ENCODE assay signal across 20 cellular contexts in the genomic region with DNA sequence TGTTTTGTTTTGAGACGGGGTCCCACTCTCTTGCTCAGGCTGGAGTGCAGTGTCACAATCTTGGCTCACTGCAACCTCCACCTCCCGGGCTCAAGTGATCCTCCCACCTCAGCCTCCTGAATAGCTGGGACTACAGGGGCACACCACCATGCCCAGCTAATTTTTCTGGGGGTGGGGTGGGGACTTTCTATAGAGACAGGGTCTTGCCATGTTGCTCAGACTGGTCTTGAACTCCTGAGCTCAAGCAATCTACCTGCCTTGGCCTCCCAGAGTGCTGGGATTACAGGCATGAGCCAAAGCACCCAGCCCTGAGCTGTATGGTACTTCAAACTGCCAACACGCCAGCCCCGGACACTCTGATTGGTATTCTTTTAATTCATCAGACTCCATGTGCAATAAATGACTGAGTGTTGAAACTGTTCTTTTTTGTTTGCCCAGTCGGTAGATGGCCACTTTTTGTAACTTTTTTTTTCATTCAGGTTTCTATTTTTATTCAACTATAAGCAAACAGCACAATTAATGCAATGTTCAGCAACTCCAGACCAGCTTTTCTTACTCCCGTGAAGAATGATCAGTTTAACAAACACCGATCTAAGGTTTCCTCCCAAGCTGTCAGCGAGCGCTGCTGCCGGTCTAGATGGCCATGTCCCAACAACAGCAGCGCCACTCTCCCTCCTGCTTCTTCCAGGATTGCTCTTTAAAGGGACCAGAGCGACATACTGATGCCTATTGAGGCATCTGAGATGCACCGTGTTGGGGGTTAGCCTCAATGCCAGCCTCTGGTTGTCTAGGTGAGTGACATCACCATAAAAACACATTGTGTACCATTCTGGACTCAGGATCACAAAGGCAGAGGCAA. TPM values are rescaled to one million over a fixed set of nuclear protein-coding genes. Genes with fewer than 3 reads are reported as not detected.
DNase-seq lines count a peak whose midpoint lies in the region; ATAC-seq and TF ChIP-seq lines count a peak whose summit lies in the region.
"Had no signal": no experiment of that assay in that cellular context is flagged by ENCODE, and none has a peak within 500 bp of the region (broad histone marks: within the 10 kb centered on the region; RNA-seq: fewer than 3 reads in every experiment).

No MANE protein-coding gene starts in this region.

- no peaks in the 10 kb centered on the region for H3K4me1 Mint-ChIP-seq in CD4-positive, alpha-beta T cell (ENCODE audit: low read depth)
- H3K4me1 Mint-ChIP-seq: activated CD4-positive, alpha-beta T cell treated with anti-CD3 and anti-CD28 coated beads, Interleukin-2, amount 10 ng/mL, durations not matched to agents 24 days and 14 days; CD14-positive monocyte; central memory CD8-positive, alpha-beta T cell had no signal

- ATAC-seq in Panc1 (peak; percentile 47; the same call in 1 of the 2 replicates), sciatic nerve (peak; percentile 48), GM19324 (IDR thresholded peaks at IDR 0.05; ENCODE audit: low FRiP score, unreplicated experiment) (no peak)
- ATAC-seq in CD4-positive, alpha-beta T cell (ENCODE audit: poor library complexity), result no peak

- DNase-seq in DMS53 (lab: John Stamatoyannopoulos, UW) (peak; percentile 39), DMS53 treated with DMSO at 0.1 percent for 48 hours (lab: John Stamatoyannopoulos, UW; ENCODE audit: unreplicated experiment) (no peak), Panc1 (ENCODE audit: low read depth, low spot score) (no peak), fibroblast of peridontal ligament (ENCODE audit: extremely low read depth) (peak; percentile 26), sciatic nerve (ENCODE audit: low spot score) (no peak)
- DNase-seq in CD4-positive, alpha-beta T cell, result no peak
- no peak for DNase-seq in activated effector memory CD4-positive, alpha-beta T cell treated with Interleukin-2 at 50 U/mL for 16 hours
- DNase-seq: activated CD4-positive, alpha-beta T cell treated with anti-CD3 and anti-CD28 coated beads, Interleukin-2, amount 10 ng/mL, durations not matched to agents 24 days and 14 days; gastrocnemius medialis; MV-4-11; NCI-H2029; sigmoid colon; stimulated activated CD4-positive, alpha-beta T cell treated with anti-CD3 and anti-CD28 coated beads, Interleukin-2, amount 100 ng/mL, for 48 hours; T1000 had no signal

- in situ Hi-C loops in Panc1 (cut with HindIII; ENCODE audit: low pct_unique_long_range_greater_than_20kb, low sequenced_read_pairs), result no loop called here

- H3K27me3 ChIP-seq in Panc1 (ENCODE audit: control insufficient read depth, insufficient read depth, low read length), result no peaks in the 10 kb centered on the region
- no peaks in the 10 kb centered on the region for H3K27me3 ChIP-seq in CD4-positive, alpha-beta T cell (ENCODE audit: control insufficient read depth, insufficient read depth, low read length)
- H3K27me3 ChIP-seq: gastrocnemius medialis, SJCRH30 had no signal

- no peak overlapping the region for H3K27ac ChIP-seq in Panc1 (ENCODE audit: low read length)
- no peak overlapping the region for H3K27ac ChIP-seq in CD4-positive, alpha-beta T cell (ENCODE audit: low read depth, low read length)
- H3K27ac ChIP-seq: 22Rv1, sigmoid colon, SJCRH30 had no signal

- no peak overlapping the region for H3K4me3 Mint-ChIP-seq in CD4-positive, alpha-beta T cell
- H3K4me3 Mint-ChIP-seq: activated CD4-positive, alpha-beta T cell treated with anti-CD3 and anti-CD28 coated beads, Interleukin-2, amount 10 ng/mL, durations not matched to agents 24 days and 14 days; activated naive CD8-positive, alpha-beta T cell; CD14-positive monocyte; central memory CD8-positive, alpha-beta T cell had no signal

- H3K9me3 Mint-ChIP-seq in CD4-positive, alpha-beta T cell, result no peaks in the 10 kb centered on the region
- H3K9me3 Mint-ChIP-seq: activated CD4-positive, alpha-beta T cell treated with anti-CD3 and anti-CD28 coated beads, Interleukin-2, amount 10 ng/mL, durations not matched to agents 24 days and 14 days; CD14-positive monocyte; central memory CD8-positive, alpha-beta T cell had no signal

- no TSS peak for BruUV-seq in Panc1 (replicated peaks; lab: Mats Ljungman, UMichigan)

- no peak for TF ChIP-seq CTCF in Panc1 (IDR thresholded peaks at IDR 0.05)
- no peak for TF ChIP-seq CTCF in CD4-positive, alpha-beta T cell (IDR thresholded peaks at IDR 0.05)

- H3K9me3 ChIP-seq in Panc1 (ENCODE audit: control insufficient read depth, insufficient read depth, low read depth, low read length), result no peaks in the 10 kb centered on the region
- no peaks in the 10 kb centered on the region for H3K9me3 ChIP-seq in CD4-positive, alpha-beta T cell (ENCODE audit: control insufficient read depth, low read length)
- H3K9me3 ChIP-seq: gastrocnemius medialis, sigmoid colon, SJCRH30 had no signal

- H3K4me1 ChIP-seq in Panc1 (ENCODE audit: control insufficient read depth, insufficient read depth, low read length), result no peaks in the 10 kb centered on the region
- H3K4me1 ChIP-seq: gastrocnemius medialis, sigmoid colon, SJCRH30 had no signal

- H3K27me3 Mint-ChIP-seq in CD4-positive, alpha-beta T cell, result no peaks in the 10 kb centered on the region
- H3K27me3 Mint-ChIP-seq: activated naive CD8-positive, alpha-beta T cell; central memory CD8-positive, alpha-beta T cell had no signal

- CTCF ChIA-PET in Panc1 (lab: Charles Lee), result no interaction called here
- CTCF ChIA-PET in CD4-positive, alpha-beta T cell (lab: Charles Lee), result no interaction called here

- intact Hi-C loops in Panc1 (cut with micrococcal nuclease; ENCODE audit: unreplicated experiment) (no loop called here), sciatic nerve (cut with DNase I) (no loop called here)
- intact Hi-C loops in CD4-positive, alpha-beta T cell (cut with DNase I, micrococcal nuclease), result no loop called here

- no peak overlapping the region for H3K4me3 ChIP-seq in Panc1 (ENCODE audit: low read depth in 2 of 2, low read length in 2 of 2)
- H3K4me3 ChIP-seq: gastrocnemius medialis, sigmoid colon, SJCRH30 had no signal

- peaks cover 21% of the 10 kb centered on the region for H3K36me3 Mint-ChIP-seq in CD4-positive, alpha-beta T cell (ENCODE audit: low read depth)

- H3K27ac Mint-ChIP-seq in CD4-positive, alpha-beta T cell, result no peak overlapping the region
- H3K27ac Mint-ChIP-seq: activated CD4-positive, alpha-beta T cell treated with anti-CD3 and anti-CD28 coated beads, Interleukin-2, amount 10 ng/mL, durations not matched to agents 24 days and 14 days; activated naive CD8-positive, alpha-beta T cell; CD14-positive monocyte had no signal

- H3K36me3 ChIP-seq in Panc1 (ENCODE audit: control insufficient read depth, insufficient read depth, low read length), result no peaks in the 10 kb centered on the region
- H3K36me3 ChIP-seq: SJCRH30 had no signal

- POLR2A ChIA-PET in Panc1 (lab: Charles Lee), result interaction anchor here (0.6 kb wide), 1 partner anchor 181 kb away, joined by 8 read pairs; no protein-coding TSS in a partner anchor
- POLR2A ChIA-PET in CD4-positive, alpha-beta T cell (lab: Charles Lee), result interaction anchor here (1.2 to 4.3 kb wide), 2 partner anchors 12 to 14 kb away, joined by 5 to 15 read pairs; a partner anchor contains a TSS

RNA-seq across cellular contexts. Expression of a gene that starts 12.5 kb away (rescaled TPM):
- total RNA-seq in Panc1 (2021; ENCODE audit: unreplicated experiment) (178 TPM), sciatic nerve (109 TPM)
- 128 TPM for polyA plus RNA-seq in Panc1 (2012; ENCODE audit: insufficient read length)
- 100 to 1,000 TPM; 172 to 175 TPM for total RNA-seq in CD4-positive, alpha-beta T cell

RNA-seq across cellular contexts. Expression of a gene that starts 14.1 kb away (rescaled TPM):
- total RNA-seq in Panc1 (2021; ENCODE audit: unreplicated experiment), result 50.9 TPM
- 45.0 TPM for polyA plus RNA-seq in Panc1 (2012; ENCODE audit: insufficient read length)
- 42.8 TPM for total RNA-seq in sciatic nerve
- 10 to 100 TPM; 19.2 to 22.2 TPM for total RNA-seq in CD4-positive, alpha-beta T cell

RNA-seq across cellular contexts. Expression of a gene that starts 14.3 kb away (rescaled TPM):
- total RNA-seq in Panc1 (2021; ENCODE audit: unreplicated experiment) (14.8 TPM), sciatic nerve (29.6 TPM)
- 18.8 TPM for polyA plus RNA-seq in Panc1 (2012; ENCODE audit: insufficient read length)
- 10 to 100 TPM; 13.5 to 15.3 TPM for total RNA-seq in CD4-positive, alpha-beta T cell

Comparison
In these comparisons a context has a peak if more than half of its experiments do, and no peak if none do; other contexts are left out.
1. DNase-seq: peak in DMS53 (single experiment) and fibroblast of peridontal ligament (single experiment); none in DMS53 treated with DMSO at 0.1 percent for 48 hours (single experiment), Panc1 (single experiment), sciatic nerve (single experiment), CD4-positive, alpha-beta T cell (0 of 10) and activated effector memory CD4-positive, alpha-beta T cell treated with Interleukin-2 at 50 U/mL for 16 hours (single experiment).
2. ATAC-seq: peak in Panc1 (single experiment) and sciatic nerve (single experiment); none in GM19324 (single experiment) and CD4-positive, alpha-beta T cell (single experiment).